In genomic region chr12:83067981-83068380, GRCh38 we compare ENCODE assay signal across 17 cellular contexts.
"Had no signal": no experiment of that assay in that cellular context is flagged by ENCODE, and none has a peak within 500 bp of the region (broad histone marks: within the 10 kb centered on the region; RNA-seq: fewer than 3 reads in every experiment).

No MANE protein-coding gene starts in this region.

- H3K27ac ChIP-seq: cardiac muscle cell, esophagus squamous epithelium, spleen, thoracic aorta, upper lobe of left lung had no signal

- H3K9me3 ChIP-seq: esophagus squamous epithelium, thoracic aorta, upper lobe of left lung had no signal

- ATAC-seq: activated CD4-positive, alpha-beta T cell treated with anti-CD3 and anti-CD28 coated beads for 36 hours; effector memory CD8-positive, alpha-beta T cell; left ventricle myocardium superior; WTC11 had no signal

- DNase-seq: activated CD4-positive, alpha-beta T cell treated with anti-CD3 and anti-CD28 coated beads for 36 hours; activated CD4-positive, alpha-beta T cell treated with anti-CD3 and anti-CD28 coated beads, Interleukin-2, amount 50 U/mL, for 48 hours; activated naive CD4-positive, alpha-beta T cell; activated naive CD8-positive, alpha-beta T cell treated with anti-CD3 and anti-CD28 coated beads for 36 hours; amniotic stem cell; effector memory CD8-positive, alpha-beta T cell; esophagus squamous epithelium; left ventricle myocardium superior; nephron progenitor cell; nucleus accumbens; posterior cingulate gyrus; spleen; stimulated activated naive B cell treated with anti-CD40 and anti-IgM and Interleukin-4, amounts not matched to agents 10 μg/mL and 1 μg/mL and 100 μg/mL, for 72 hours; upper lobe of left lung had no signal

- H3K4me3 ChIP-seq: cardiac muscle cell, esophagus squamous epithelium, spleen, thoracic aorta, upper lobe of left lung had no signal

- H3K4me1 ChIP-seq: esophagus squamous epithelium, spleen, upper lobe of left lung had no signal

- H3K36me3 ChIP-seq: cardiac muscle cell, spleen, thoracic aorta, upper lobe of left lung had no signal
